ENCODE assay signal across 1 cellular context in the genomic region with DNA sequence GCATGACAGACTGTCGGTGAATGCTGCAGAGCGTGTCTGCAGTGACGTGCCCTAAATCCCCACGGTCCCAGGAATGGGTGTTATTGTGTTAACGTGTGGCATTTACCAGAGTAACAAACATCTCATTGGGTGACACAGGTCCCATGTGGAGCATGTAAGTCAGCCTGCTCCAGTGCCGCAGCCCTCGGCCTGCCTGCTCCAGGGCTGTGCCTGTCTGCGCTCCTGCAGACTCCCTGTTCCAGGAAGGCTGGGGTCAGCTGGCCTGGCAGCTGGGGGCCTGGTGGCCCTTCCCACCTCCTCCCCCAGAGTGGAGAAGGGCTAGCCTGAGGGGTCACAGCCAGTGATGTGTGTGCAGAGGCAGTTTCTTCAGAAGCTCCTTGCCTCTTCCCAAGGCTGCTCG.
TF ChIP-seq lines count a peak whose summit lies in the region.

No MANE protein-coding gene starts in this region.

TF ChIP-seq in IMR-90, 13 proteins besides CTCF, POLR2A, EP300 and RAD21 (continued from another document):
- TF ChIP-seq, protein P1, sequence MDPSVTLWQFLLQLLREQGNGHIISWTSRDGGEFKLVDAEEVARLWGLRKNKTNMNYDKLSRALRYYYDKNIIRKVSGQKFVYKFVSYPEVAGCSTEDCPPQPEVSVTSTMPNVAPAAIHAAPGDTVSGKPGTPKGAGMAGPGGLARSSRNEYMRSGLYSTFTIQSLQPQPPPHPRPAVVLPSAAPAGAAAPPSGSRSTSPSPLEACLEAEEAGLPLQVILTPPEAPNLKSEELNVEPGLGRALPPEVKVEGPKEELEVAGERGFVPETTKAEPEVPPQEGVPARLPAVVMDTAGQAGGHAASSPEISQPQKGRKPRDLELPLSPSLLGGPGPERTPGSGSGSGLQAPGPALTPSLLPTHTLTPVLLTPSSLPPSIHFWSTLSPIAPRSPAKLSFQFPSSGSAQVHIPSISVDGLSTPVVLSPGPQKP (IDR thresholded peaks at IDR 0.05; ENCODE audit: borderline replicate concordance, low read depth, low read length), result no peak
- TF ChIP-seq MAZ (IDR thresholded peaks at IDR 0.05; ENCODE audit: borderline replicate concordance, low read depth, low read length), result no peak
